ENCODE assay signal across 31 cellular contexts in genomic region chr16:86774931-86775330, GRCh38.
"Had no signal": no experiment of that assay in that cellular context is flagged by ENCODE, and none has a peak within 500 bp of the region (broad histone marks: within the 10 kb centered on the region; RNA-seq: fewer than 3 reads in every experiment).

No MANE protein-coding gene starts in this region.

- H3K4me3 ChIP-seq: adrenal gland, body of pancreas, coronary artery, dorsolateral prefrontal cortex, esophagus squamous epithelium, gastroesophageal sphincter had no signal

- H3K4me1 ChIP-seq: adrenal gland, body of pancreas, esophagus squamous epithelium, gastroesophageal sphincter had no signal

- H3K4me3 Mint-ChIP-seq: activated B cell treated with CpG ODN at 0.5 μM for 24 hours; activated CD8-positive, alpha-beta T cell treated with anti-CD3 and anti-CD28 coated beads for 36 hours; activated naive CD4-positive, alpha-beta T cell treated with anti-CD3 and anti-CD28 coated beads for 36 hours; activated naive CD4-positive, alpha-beta T cell treated with anti-CD3 and anti-CD28 coated beads, Interleukin-2, amount 50 U/mL, for 24 hours; activated naive CD8-positive, alpha-beta T cell treated with anti-CD3 and anti-CD28 coated beads for 36 hours; activated naive CD8-positive, alpha-beta T cell treated with anti-CD3 and anti-CD28 coated beads, Interleukin-2, amount 50 U/mL, for 24 hours; activated T-cell treated with anti-CD3 and anti-CD28 coated beads, Interleukin-2, amount 50 U/mL, for 4 hours; activated T-helper 17 cell treated with anti-CD3 and anti-CD28 coated beads, Interleukin-2, amount 50 U/mL, for 72 hours; dendritic cell treated with granulocyte-macrophage colony-stimulating factor and Interleukin-4, amounts not matched to agents 40 ng/mL and 50 ng/mL, for 4 days; T-helper 17 cell; T-helper 2 cell treated with Interferon-gamma antibody and Interleukin-4, amounts not matched to agents 5 μg/mL and 100 μg/mL, for 36 hours had no signal

- H3K9me3 ChIP-seq: adrenal gland, body of pancreas, esophagus squamous epithelium had no signal

- ATAC-seq: activated CD4-positive, CD25-positive, alpha-beta regulatory T cell treated with anti-CD3 and anti-CD28 coated beads, Interleukin-2, amount 50 U/mL, for 24 hours; activated CD8-positive, alpha-beta T cell treated with anti-CD3 and anti-CD28 coated beads for 36 hours; activated naive CD8-positive, alpha-beta T cell treated with anti-CD3 and anti-CD28 coated beads, Interleukin-2, amount 50 U/mL, for 24 hours; activated T-cell treated with anti-CD3 and anti-CD28 coated beads, Interleukin-2, amount 50 U/mL, for 4 hours; activated T-helper 17 cell treated with anti-CD3 and anti-CD28 coated beads, Interleukin-2, amount 50 U/mL, for 72 hours; body of pancreas; gastroesophageal sphincter; T-helper 17 cell had no signal

- DNase-seq: activated B cell treated with CpG ODN at 0.5 μM for 24 hours; activated CD4-positive, alpha-beta T cell treated with anti-CD3 and anti-CD28 coated beads for 48 hours; activated CD4-positive, alpha-beta T cell treated with anti-CD3 and anti-CD28 coated beads, Interleukin-2, amount 50 U/mL, for 1 hour; activated CD4-positive, alpha-beta T cell treated with anti-CD3 and anti-CD28 coated beads, Interleukin-2, amount 50 U/mL, for 48 hours; activated CD8-positive, alpha-beta memory T cell treated with anti-CD3 and anti-CD28 coated beads for 24 hours; activated CD8-positive, alpha-beta T cell treated with anti-CD3 and anti-CD28 coated beads for 36 hours; activated effector memory CD4-positive, alpha-beta T cell treated with anti-CD3 and anti-CD28 coated beads, Interleukin-2, amount 50 U/mL, for 16 hours; activated naive CD4-positive, alpha-beta T cell treated with anti-CD3 and anti-CD28 coated beads for 36 hours; activated naive CD8-positive, alpha-beta T cell treated with anti-CD3 and anti-CD28 coated beads for 36 hours; activated naive CD8-positive, alpha-beta T cell treated with anti-CD3 and anti-CD28 coated beads, Interleukin-2, amount 50 U/mL, for 24 hours; activated T-cell treated with anti-CD3 and anti-CD28 coated beads, Interleukin-2, amount 50 U/mL, for 4 hours; adrenal gland; amygdala; body of pancreas; central memory CD4-positive, alpha-beta T cell; dorsolateral prefrontal cortex; effector memory CD4-positive, alpha-beta T cell; esophagus squamous epithelium; foreskin melanocyte; T-helper 1 cell; T-helper 17 cell; T1000 had no signal

- H3K36me3 Mint-ChIP-seq: activated naive CD4-positive, alpha-beta T cell treated with anti-CD3 and anti-CD28 coated beads, Interleukin-2, amount 50 U/mL, for 24 hours; activated naive CD8-positive, alpha-beta T cell treated with anti-CD3 and anti-CD28 coated beads for 36 hours had no signal

- H3K4me1 Mint-ChIP-seq: activated B cell treated with CpG ODN at 0.5 μM for 24 hours; activated naive CD4-positive, alpha-beta T cell treated with anti-CD3 and anti-CD28 coated beads, Interleukin-2, amount 50 U/mL, for 24 hours; activated naive CD8-positive, alpha-beta T cell treated with anti-CD3 and anti-CD28 coated beads for 36 hours; activated naive CD8-positive, alpha-beta T cell treated with anti-CD3 and anti-CD28 coated beads, Interleukin-2, amount 50 U/mL, for 24 hours; activated T-helper 17 cell treated with anti-CD3 and anti-CD28 coated beads, Interleukin-2, amount 50 U/mL, for 72 hours had no signal

- H3K27ac Mint-ChIP-seq: activated B cell treated with CpG ODN at 0.5 μM for 24 hours; activated CD8-positive, alpha-beta T cell treated with anti-CD3 and anti-CD28 coated beads for 36 hours; activated naive CD4-positive, alpha-beta T cell treated with anti-CD3 and anti-CD28 coated beads for 36 hours; activated naive CD4-positive, alpha-beta T cell treated with anti-CD3 and anti-CD28 coated beads, Interleukin-2, amount 50 U/mL, for 24 hours; activated naive CD8-positive, alpha-beta T cell treated with anti-CD3 and anti-CD28 coated beads for 36 hours; activated naive CD8-positive, alpha-beta T cell treated with anti-CD3 and anti-CD28 coated beads, Interleukin-2, amount 50 U/mL, for 24 hours; activated T-helper 17 cell treated with anti-CD3 and anti-CD28 coated beads, Interleukin-2, amount 50 U/mL, for 72 hours; dendritic cell treated with granulocyte-macrophage colony-stimulating factor and Interleukin-4, amounts not matched to agents 40 ng/mL and 50 ng/mL, for 4 days; T-helper 17 cell; T-helper 2 cell treated with Interferon-gamma antibody and Interleukin-4, amounts not matched to agents 5 μg/mL and 100 μg/mL, for 36 hours had no signal

- H3K9me3 Mint-ChIP-seq: activated B cell treated with CpG ODN at 0.5 μM for 24 hours; activated CD8-positive, alpha-beta T cell treated with anti-CD3 and anti-CD28 coated beads for 36 hours; activated naive CD4-positive, alpha-beta T cell treated with anti-CD3 and anti-CD28 coated beads for 36 hours; activated naive CD4-positive, alpha-beta T cell treated with anti-CD3 and anti-CD28 coated beads, Interleukin-2, amount 50 U/mL, for 24 hours; activated naive CD8-positive, alpha-beta T cell treated with anti-CD3 and anti-CD28 coated beads for 36 hours; activated naive CD8-positive, alpha-beta T cell treated with anti-CD3 and anti-CD28 coated beads, Interleukin-2, amount 50 U/mL, for 24 hours; activated T-cell treated with anti-CD3 and anti-CD28 coated beads, Interleukin-2, amount 50 U/mL, for 4 hours; activated T-helper 17 cell treated with anti-CD3 and anti-CD28 coated beads, Interleukin-2, amount 50 U/mL, for 72 hours; dendritic cell treated with granulocyte-macrophage colony-stimulating factor and Interleukin-4, amounts not matched to agents 40 ng/mL and 50 ng/mL, for 4 days; T-helper 2 cell treated with Interferon-gamma antibody and Interleukin-4, amounts not matched to agents 5 μg/mL and 100 μg/mL, for 36 hours had no signal

- H3K27ac ChIP-seq: adrenal gland, body of pancreas, coronary artery, dorsolateral prefrontal cortex, epithelial cell of prostate, esophagus squamous epithelium, gastroesophageal sphincter, WERI-Rb-1 had no signal

- H3K36me3 ChIP-seq: adrenal gland, esophagus squamous epithelium, gastroesophageal sphincter, WERI-Rb-1 had no signal
